ENCODE assay signal across 28 cellular contexts in genomic region chr3:73144828-73145227, GRCh38.
"Had no signal": no experiment of that assay in that cellular context is flagged by ENCODE, and none has a peak within 500 bp of the region (broad histone marks: within the 10 kb centered on the region; RNA-seq: fewer than 3 reads in every experiment).

No MANE protein-coding gene starts in this region.

- H3K27me3 Mint-ChIP-seq: activated naive CD8-positive, alpha-beta T cell treated with anti-CD3 and anti-CD28 coated beads, Interleukin-2, amount 50 U/mL, for 24 hours had no signal

- H3K27ac Mint-ChIP-seq: activated CD4-positive, alpha-beta memory T cell treated with anti-CD3 and anti-CD28 coated beads for 36 hours; activated CD4-positive, alpha-beta T cell treated with anti-CD3 and anti-CD28 coated beads for 36 hours; activated CD4-positive, alpha-beta T cell treated with anti-CD3 and anti-CD28 coated beads, Interleukin-2, amount 10 ng/mL, durations not matched to agents 24 days and 14 days; activated CD8-positive, alpha-beta memory T cell treated with anti-CD3 and anti-CD28 coated beads, Interleukin-2, amount 10 ng/mL, durations not matched to agents 7 days and 5 days; activated CD8-positive, alpha-beta T cell treated with anti-CD3 and anti-CD28 coated beads, Interleukin-2, amount 10 ng/mL, durations not matched to agents 7 days and 5 days; activated naive CD4-positive, alpha-beta T cell treated with anti-CD3 and anti-CD28 coated beads for 36 hours; activated naive CD4-positive, alpha-beta T cell treated with anti-CD3 and anti-CD28 coated beads, Interleukin-2, amount 50 U/mL, for 24 hours; activated naive CD8-positive, alpha-beta T cell treated with anti-CD3 and anti-CD28 coated beads for 36 hours; activated naive CD8-positive, alpha-beta T cell treated with anti-CD3 and anti-CD28 coated beads, Interleukin-2, amount 50 U/mL, for 24 hours; activated T-helper 1 cell treated with anti-CD3 and anti-CD28 coated beads, Interleukin-12 subunit alpha, Interleukin-12 subunit beta, Interleukin-2, Interleukin-4 antibody, amounts not matched to agents 30 ng/mL and 10 ng/mL and 1 ng/mL, durations not matched to agents 14 hours and 24 hours and 36 hours; activated T-helper 2 cell treated with anti-CD3 and anti-CD28 coated beads, Interferon-gamma antibody, Interleukin-2, Interleukin-4, amounts not matched to agents 10 μg/mL and 5 μg/mL and 100 μg/mL, durations not matched to agents 14 hours and 24 hours and 36 hours; effector memory CD8-positive, alpha-beta T cell had no signal

- H3K36me3 Mint-ChIP-seq: activated CD4-positive, alpha-beta memory T cell treated with anti-CD3 and anti-CD28 coated beads for 36 hours; activated CD8-positive, alpha-beta memory T cell treated with anti-CD3 and anti-CD28 coated beads, Interleukin-2, amount 10 ng/mL, durations not matched to agents 7 days and 5 days; activated naive CD4-positive, alpha-beta T cell treated with anti-CD3 and anti-CD28 coated beads, Interleukin-2, amount 50 U/mL, for 24 hours; activated naive CD8-positive, alpha-beta T cell treated with anti-CD3 and anti-CD28 coated beads for 36 hours had no signal

- H3K4me1 Mint-ChIP-seq: activated CD4-positive, alpha-beta T cell treated with anti-CD3 and anti-CD28 coated beads for 36 hours; activated CD4-positive, alpha-beta T cell treated with anti-CD3 and anti-CD28 coated beads, Interleukin-2, amount 10 ng/mL, durations not matched to agents 24 days and 14 days; activated CD8-positive, alpha-beta memory T cell treated with anti-CD3 and anti-CD28 coated beads, Interleukin-2, amount 10 ng/mL, durations not matched to agents 7 days and 5 days; activated naive CD4-positive, alpha-beta T cell treated with anti-CD3 and anti-CD28 coated beads, Interleukin-2, amount 50 U/mL, for 24 hours; activated naive CD8-positive, alpha-beta T cell treated with anti-CD3 and anti-CD28 coated beads for 36 hours; activated naive CD8-positive, alpha-beta T cell treated with anti-CD3 and anti-CD28 coated beads, Interleukin-2, amount 50 U/mL, for 24 hours had no signal

- ATAC-seq: activated CD4-positive, alpha-beta T cell treated with anti-CD3 and anti-CD28 coated beads for 36 hours; activated CD8-positive, alpha-beta memory T cell treated with anti-CD3 and anti-CD28 coated beads, Interleukin-2, amount 10 ng/mL, durations not matched to agents 7 days and 5 days; activated CD8-positive, alpha-beta T cell treated with anti-CD3 and anti-CD28 coated beads, Interleukin-2, amount 10 ng/mL, durations not matched to agents 7 days and 5 days; activated naive CD8-positive, alpha-beta T cell treated with anti-CD3 and anti-CD28 coated beads, Interleukin-2, amount 50 U/mL, for 24 hours; body of pancreas; effector memory CD8-positive, alpha-beta T cell had no signal

- DNase-seq: activated CD4-positive, alpha-beta memory T cell treated with anti-CD3 and anti-CD28 coated beads for 36 hours; activated CD4-positive, alpha-beta T cell treated with anti-CD3 and anti-CD28 coated beads for 36 hours; activated CD4-positive, alpha-beta T cell treated with anti-CD3 and anti-CD28 coated beads, Interleukin-2, amount 10 ng/mL, durations not matched to agents 24 days and 14 days; activated CD4-positive, CD25-positive, alpha-beta regulatory T cell; activated CD4-positive, CD25-positive, alpha-beta regulatory T cell treated with anti-CD3 and anti-CD28 coated beads, Interleukin-2, amount 50 U/mL, for 72 hours; activated CD8-positive, alpha-beta memory T cell treated with anti-CD3 and anti-CD28 coated beads, Interleukin-2, amount 10 ng/mL, durations not matched to agents 7 days and 5 days; activated CD8-positive, alpha-beta memory T cell treated with anti-CD3 and anti-CD28 coated beads, Interleukin-2, amount 50 U/mL, for 4 hours; activated CD8-positive, alpha-beta T cell treated with anti-CD3 and anti-CD28 coated beads, Interleukin-2, amount 10 ng/mL, durations not matched to agents 7 days and 5 days; activated effector memory CD4-positive, alpha-beta T cell treated with anti-CD3 and anti-CD28 coated beads, Interleukin-2, amount 50 U/mL, for 16 hours; activated naive CD4-positive, alpha-beta T cell treated with anti-CD3 and anti-CD28 coated beads for 36 hours; activated naive CD8-positive, alpha-beta T cell treated with anti-CD3 and anti-CD28 coated beads for 36 hours; activated naive CD8-positive, alpha-beta T cell treated with anti-CD3 and anti-CD28 coated beads, Interleukin-2, amount 50 U/mL, for 24 hours; activated T-cell treated with anti-CD3 and anti-CD28 coated beads, Interleukin-2, amount 50 U/mL, for 1 hour; activated T-cell treated with anti-CD3 and anti-CD28 coated beads, Interleukin-2, amount 50 U/mL, for 48 hours; aorta; body of pancreas; caudate nucleus; cortex of kidney; dermis blood vessel endothelial cell; effector CD4-positive, alpha-beta T cell; effector memory CD8-positive, alpha-beta T cell; head of caudate nucleus; T-helper 2 cell had no signal

- H3K27ac ChIP-seq: body of pancreas, epithelial cell of prostate had no signal

- H3K9me3 ChIP-seq: adrenal gland, body of pancreas had no signal

- H3K27me3 ChIP-seq: adrenal gland, body of pancreas had no signal

- H3K36me3 ChIP-seq: adrenal gland had no signal

- H3K9me3 Mint-ChIP-seq: activated CD4-positive, alpha-beta memory T cell treated with anti-CD3 and anti-CD28 coated beads for 36 hours; activated CD4-positive, alpha-beta T cell treated with anti-CD3 and anti-CD28 coated beads, Interleukin-2, amount 10 ng/mL, durations not matched to agents 24 days and 14 days; activated naive CD4-positive, alpha-beta T cell treated with anti-CD3 and anti-CD28 coated beads for 36 hours; activated naive CD4-positive, alpha-beta T cell treated with anti-CD3 and anti-CD28 coated beads, Interleukin-2, amount 50 U/mL, for 24 hours; activated naive CD8-positive, alpha-beta T cell treated with anti-CD3 and anti-CD28 coated beads for 36 hours; activated naive CD8-positive, alpha-beta T cell treated with anti-CD3 and anti-CD28 coated beads, Interleukin-2, amount 50 U/mL, for 24 hours; activated T-helper 1 cell treated with anti-CD3 and anti-CD28 coated beads, Interleukin-12 subunit alpha, Interleukin-12 subunit beta, Interleukin-2, Interleukin-4 antibody, amounts not matched to agents 30 ng/mL and 10 ng/mL and 1 ng/mL, durations not matched to agents 14 hours and 24 hours and 36 hours; activated T-helper 2 cell treated with anti-CD3 and anti-CD28 coated beads, Interferon-gamma antibody, Interleukin-2, Interleukin-4, amounts not matched to agents 10 μg/mL and 5 μg/mL and 100 μg/mL, durations not matched to agents 14 hours and 24 hours and 36 hours; effector memory CD8-positive, alpha-beta T cell had no signal

- H3K4me3 Mint-ChIP-seq: activated CD4-positive, alpha-beta memory T cell treated with anti-CD3 and anti-CD28 coated beads for 36 hours; activated CD4-positive, alpha-beta T cell treated with anti-CD3 and anti-CD28 coated beads for 36 hours; activated CD4-positive, alpha-beta T cell treated with anti-CD3 and anti-CD28 coated beads, Interleukin-2, amount 10 ng/mL, durations not matched to agents 24 days and 14 days; activated CD8-positive, alpha-beta memory T cell treated with anti-CD3 and anti-CD28 coated beads, Interleukin-2, amount 10 ng/mL, durations not matched to agents 7 days and 5 days; activated CD8-positive, alpha-beta T cell treated with anti-CD3 and anti-CD28 coated beads, Interleukin-2, amount 10 ng/mL, durations not matched to agents 7 days and 5 days; activated naive CD4-positive, alpha-beta T cell treated with anti-CD3 and anti-CD28 coated beads for 36 hours; activated naive CD4-positive, alpha-beta T cell treated with anti-CD3 and anti-CD28 coated beads, Interleukin-2, amount 50 U/mL, for 24 hours; activated naive CD8-positive, alpha-beta T cell treated with anti-CD3 and anti-CD28 coated beads for 36 hours; activated naive CD8-positive, alpha-beta T cell treated with anti-CD3 and anti-CD28 coated beads, Interleukin-2, amount 50 U/mL, for 24 hours; activated T-helper 1 cell treated with anti-CD3 and anti-CD28 coated beads, Interleukin-12 subunit alpha, Interleukin-12 subunit beta, Interleukin-2, Interleukin-4 antibody, amounts not matched to agents 30 ng/mL and 10 ng/mL and 1 ng/mL, durations not matched to agents 14 hours and 24 hours and 36 hours; effector memory CD8-positive, alpha-beta T cell had no signal

- H3K4me3 ChIP-seq: adrenal gland, body of pancreas had no signal
